In the genomic region with DNA sequence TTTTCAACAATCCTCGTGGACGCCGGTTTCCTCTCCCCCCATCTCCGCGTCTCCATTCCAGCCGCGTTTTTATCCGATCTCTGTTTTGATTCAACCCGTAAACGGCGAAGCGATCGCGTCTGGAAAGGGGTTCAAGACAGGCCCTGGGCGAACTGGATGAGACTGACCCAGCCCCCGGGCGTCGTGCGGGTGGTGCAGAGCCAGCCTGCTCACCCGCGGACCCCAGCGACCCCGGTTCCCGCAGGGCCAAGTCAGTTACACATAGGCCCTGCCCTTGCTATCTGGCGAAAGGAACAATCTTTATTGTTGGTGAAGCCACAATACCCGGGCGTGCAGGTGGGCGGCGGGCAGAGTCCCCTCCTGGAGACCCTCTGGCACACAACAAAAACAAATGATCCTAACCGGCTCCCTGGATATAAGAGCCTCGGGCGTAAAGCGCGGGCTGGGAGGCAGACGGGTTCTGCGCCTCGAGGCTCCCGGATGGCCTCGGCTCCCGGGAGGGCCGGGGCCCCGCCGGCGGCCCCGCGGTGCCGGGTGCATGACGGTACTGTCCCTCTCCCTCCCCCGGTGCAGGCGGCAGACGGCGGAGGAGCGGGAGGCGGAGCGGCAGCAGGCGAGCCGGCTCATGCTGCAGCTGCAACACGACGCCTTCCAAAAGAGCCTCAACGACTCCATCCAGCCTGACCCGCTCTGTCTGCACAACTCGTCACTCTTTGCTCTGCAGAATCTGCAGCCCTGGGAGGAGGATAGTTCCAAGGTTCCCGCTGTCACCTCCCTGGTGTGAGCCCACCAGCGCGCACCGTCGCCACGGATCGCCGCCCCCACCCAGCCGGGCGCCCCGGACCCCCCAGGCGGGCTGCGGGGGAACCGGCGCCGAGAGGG, we compare ENCODE assay signal across 12 cellular contexts. TPM values are rescaled to one million over a fixed set of nuclear protein-coding genes. Genes with fewer than 3 reads are reported as not detected.
DNase-seq lines count a peak whose midpoint lies in the region; ATAC-seq and TF ChIP-seq lines count a peak whose summit lies in the region.
"Had no signal": no experiment of that assay in that cellular context is flagged by ENCODE, and none has a peak within 500 bp of the region (broad histone marks: within the 10 kb centered on the region; RNA-seq: fewer than 3 reads in every experiment).

No MANE protein-coding gene starts in this region.

- no peak overlapping the region for H4K12ac ChIP-seq in trophoblast cell (ENCODE audit: low read depth, low read length)

- H3K79me2 ChIP-seq in trophoblast cell (ENCODE audit: control insufficient read depth, insufficient read depth, low read length, poor library complexity), result no peaks in the 10 kb centered on the region

- no peak overlapping the region for H3K14ac ChIP-seq in trophoblast cell (ENCODE audit: low read length)

- H2AK5ac ChIP-seq in trophoblast cell (ENCODE audit: low read length), result no peak overlapping the region

- H3K27me3 ChIP-seq in trophoblast cell (ENCODE audit: insufficient read depth, low read length) (peaks cover 93% of the 10 kb centered on the region), gastroesophageal sphincter (peaks cover 100% of the 10 kb centered on the region)

- H3K4me3 ChIP-seq in epithelial cell of esophagus (ENCODE audit: low read length) (no peak overlapping the region), trophoblast cell (ENCODE audit: low read depth, low read length) (peak overlapping the region; percentile 48), gastroesophageal sphincter (peak overlapping the region in 1 of 2 donors; percentile 30)
- H3K4me3 ChIP-seq: HAP-1 had no signal

- H3K18ac ChIP-seq in trophoblast cell (ENCODE audit: low read length), result no peak overlapping the region

- H3K4me1 ChIP-seq in trophoblast cell (ENCODE audit: control insufficient read depth in 1 of 2, insufficient read depth in 2 of 2, low read length in 2 of 2), result peaks cover 23 to 30% of the 10 kb centered on the region in 2 experiments
- peaks cover 0 to 81% (median 48%) of the 10 kb centered on the region in 3 donors for H3K4me1 ChIP-seq in gastroesophageal sphincter
- H3K4me1 ChIP-seq: HAP-1 had no signal

- H2BK120ac ChIP-seq in trophoblast cell (ENCODE audit: insufficient read depth, low read length, poor library complexity), result no peak overlapping the region

- H3K9ac ChIP-seq in trophoblast cell (ENCODE audit: low read length), result no peak overlapping the region

- no peak overlapping the region for H2BK5ac ChIP-seq in trophoblast cell (ENCODE audit: low read depth, low read length, poor library complexity)

- TF ChIP-seq POLR2A in gastroesophageal sphincter (IDR thresholded peaks at IDR 0.05), result no peak

- no peak overlapping the region for H3K4ac ChIP-seq in trophoblast cell (ENCODE audit: low read depth, low read length)

- H2AFZ ChIP-seq in trophoblast cell (ENCODE audit: insufficient read depth, low read length, poor library complexity), result no peak overlapping the region

- peak overlapping the region; percentile 46 for H3K4me2 ChIP-seq in trophoblast cell (ENCODE audit: low read length)

- ATAC-seq in GM21723 (IDR thresholded peaks at IDR 0.05; ENCODE audit: unreplicated experiment) (no peak), gastroesophageal sphincter (no peak)

- H4K91ac ChIP-seq in trophoblast cell (ENCODE audit: low read depth, low read length), result no peak overlapping the region

- no peak overlapping the region for H3K23ac ChIP-seq in trophoblast cell (ENCODE audit: low read length)

- H3K9me3 ChIP-seq in trophoblast cell (ENCODE audit: insufficient read depth, low read depth, low read length) (peaks cover 6% of the 10 kb centered on the region), gastroesophageal sphincter (no peaks in the 10 kb centered on the region)
- H3K9me3 ChIP-seq: HAP-1 had no signal

- no peaks in the 10 kb centered on the region for H3K79me1 ChIP-seq in trophoblast cell (ENCODE audit: low read length)

- TF ChIP-seq CTCF in epithelial cell of esophagus (IDR thresholded peaks at IDR 0.05; ENCODE audit: insufficient read depth, low read depth, low read length, missing control alignments) (no peak), gastroesophageal sphincter (IDR thresholded peaks at IDR 0.05) (no peak)

- H2BK12ac ChIP-seq in trophoblast cell (ENCODE audit: low read length), result no peak overlapping the region

- no peak for TF ChIP-seq EP300 in gastroesophageal sphincter (IDR thresholded peaks at IDR 0.05)

- no CpG with 5 or more reads among the region's 78 CpGs for whole genome bisulfite sequencing in trophoblast cell (ENCODE audit: extremely low coverage, insufficient coverage, insufficient read length)
- WGBS in gastroesophageal sphincter (ENCODE audit: low coverage in 1 of 2), 2 donors, result 0% methylated on average over 5 of the region's 78 CpGs; no CpG with 5 or more reads in 1 of the 2 donors

- H3K27ac ChIP-seq in trophoblast cell (ENCODE audit: low read depth, low read length), result no peak overlapping the region
- H3K27ac ChIP-seq in gastroesophageal sphincter, result no peak overlapping the region

- H4K8ac ChIP-seq in trophoblast cell (ENCODE audit: low read depth, low read length), result no peak overlapping the region

- peak; percentile 8 for DNase-seq in NCI-H1436 (lab: John Stamatoyannopoulos, UW)
- no peak for DNase-seq in NCI-H1436 treated with DMSO at 0.1 percent for 48 hours (lab: John Stamatoyannopoulos, UW)
- DNase-seq in NCI-H345 treated with DMSO at 0.1 percent for 48 hours (lab: John Stamatoyannopoulos, UW; ENCODE audit: unreplicated experiment), result peak; percentile 6
- DNase-seq in epithelial cell of esophagus (ENCODE audit: low read depth), result peak; percentile 56
- peak in 1 of 2 donors; percentile 36 for DNase-seq in trophoblast cell
- no peak for DNase-seq in mesenteric fat pad (ENCODE audit: low spot score)

- H3K36me3 ChIP-seq in trophoblast cell (ENCODE audit: control insufficient read depth in 1 of 2, insufficient read depth in 2 of 2, low read length in 2 of 2) (no peaks in the 10 kb centered on the region), gastroesophageal sphincter (no peaks in the 10 kb centered on the region)
- H3K36me3 ChIP-seq: HAP-1 had no signal

RNA-seq across cellular contexts. Expression of a gene that starts 2.0 kb away (rescaled TPM):
- not detected in 2 replicates for polyA plus RNA-seq in trophoblast cell (2013)
- total RNA-seq in mesenteric fat pad (not detected), gastroesophageal sphincter (not detected)
- total RNA-seq: lower leg skin, NCI-H460 had no signal
- polyA plus RNA-seq: AG04450 had no signal

Comparison
In these comparisons a context has a peak if more than half of its experiments do, and no peak if none do; other contexts are left out.
1. DNase-seq: peak in NCI-H1436 (single experiment), NCI-H345 treated with DMSO at 0.1 percent for 48 hours (single experiment) and epithelial cell of esophagus (single experiment); none in NCI-H1436 treated with DMSO at 0.1 percent for 48 hours (single experiment) and mesenteric fat pad (single experiment).